1 cellular context compared by ENCODE assay signal in the genomic region with DNA sequence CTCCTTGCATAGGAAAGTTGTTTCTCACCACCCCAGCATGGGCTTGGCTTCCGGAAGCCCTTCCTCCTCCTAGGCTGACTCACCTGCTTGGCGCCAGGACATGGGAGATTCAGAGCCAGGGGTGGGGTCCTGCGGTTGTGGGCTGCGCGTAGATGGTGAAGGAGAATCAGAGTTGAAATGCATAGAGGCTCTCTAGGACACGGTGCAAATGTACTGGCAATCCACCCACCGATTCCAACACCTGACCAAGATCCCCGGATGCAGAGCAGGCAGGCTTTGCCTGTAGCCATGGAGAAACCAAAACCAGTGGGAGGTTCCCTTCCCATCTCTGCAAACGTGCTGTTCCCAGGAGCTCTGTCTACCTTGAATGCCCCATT.
TF ChIP-seq lines count a peak whose summit lies in the region.

No MANE protein-coding gene starts in this region.

TF ChIP-seq in SK-N-SH, 30 proteins besides CTCF, POLR2A, EP300 and RAD21:
- 0 out of 2 replicates have a peak, but pooled peaks have one; percentile 12 for TF ChIP-seq FOSL2 (IDR thresholded peaks at IDR 0.05; ENCODE audit: borderline replicate concordance, low read depth)
